In genomic region chr7:5421626-5422323, GRCh38 we compare ENCODE assay signal across 8 cellular contexts. TPM values are rescaled to one million over a fixed set of nuclear protein-coding genes. Genes with fewer than 3 reads are reported as not detected.
DNase-seq lines count a peak whose midpoint lies in the region; ATAC-seq and TF ChIP-seq lines count a peak whose summit lies in the region.

No MANE protein-coding gene starts in this region.

- TF ChIP-seq CTCF in activated B cell treated with CpG ODN at 0.5 μM for 24 hours (IDR thresholded peaks at IDR 0.05) = no peak
- no peak for TF ChIP-seq CTCF in fibroblast of villous mesenchyme (IDR thresholded peaks at IDR 0.05; ENCODE audit: insufficient read depth, low read depth, low read length)
- TF ChIP-seq CTCF in nephron (IDR thresholded peaks at IDR 0.05; ENCODE audit: unreplicated experiment in 3 of 3) = no peak

- POLR2A ChIA-PET in activated B cell treated with CpG ODN at 0.5 μM for 24 hours (lab: Charles Lee) = interaction anchor here (1.3 kb wide), 1 partner anchor 25 kb away, joined by 7 read pairs; no protein-coding TSS in a partner anchor

- H3K36me3 Mint-ChIP-seq in activated B cell treated with CpG ODN at 0.5 μM for 24 hours (ENCODE audit: low read depth) (no peaks in the 10 kb centered on the region), nephron (ENCODE audit: low read depth) (peaks cover 21% of the 10 kb centered on the region)

- H3K4me3 Mint-ChIP-seq in activated B cell treated with CpG ODN at 0.5 μM for 24 hours = peak overlapping the region; percentile 72
- H3K4me3 Mint-ChIP-seq in nephron = peak overlapping the region; percentile 82 to 95 (median 86)

- intact Hi-C loops in activated B cell treated with CpG ODN at 0.5 μM for 24 hours (cut with micrococcal nuclease) = loop anchor here (2.0 to 5.0 kb wide), 3 partner anchors 25 to 271 kb away; no protein-coding TSS in a partner anchor

- ATAC-seq in activated B cell treated with CpG ODN at 0.5 μM for 24 hours (ENCODE audit: low read depth) = no peak

- H3K27ac Mint-ChIP-seq in activated B cell treated with CpG ODN at 0.5 μM for 24 hours = no peak overlapping the region
- H3K27ac Mint-ChIP-seq in nephron = peak overlapping the region; percentile 99 to 100 (median 99)

- H3K4me3 ChIP-seq in fibroblast of villous mesenchyme (ENCODE audit: low read depth, low read length) = peak overlapping the region; percentile 99

- H3K4me1 Mint-ChIP-seq in activated B cell treated with CpG ODN at 0.5 μM for 24 hours (peaks cover 52% of the 10 kb centered on the region), nephron (peaks cover 20% of the 10 kb centered on the region)

- peak; percentile 70 for DNase-seq in COLO668 (lab: John Stamatoyannopoulos, UW; ENCODE audit: unreplicated experiment)
- peak; percentile 72 for DNase-seq in HT1080 (ENCODE audit: low read depth)
- DNase-seq in activated B cell treated with CpG ODN at 0.5 μM for 24 hours = peak; percentile 26
- peak; percentile 93 for DNase-seq in fibroblast of villous mesenchyme (ENCODE audit: low read depth)
- DNase-seq in NCI-H2171 (lab: John Stamatoyannopoulos, UW) = no peak
- no peak for DNase-seq in NCI-H2196 (lab: John Stamatoyannopoulos, UW; ENCODE audit: unreplicated experiment)
- DNase-seq in NCI-H446 treated with DMSO at 0.1 percent for 48 hours (lab: John Stamatoyannopoulos, UW) = no peak

- peaks cover 36% of the 10 kb centered on the region for H3K27me3 Mint-ChIP-seq in activated B cell treated with CpG ODN at 0.5 μM for 24 hours
- no peaks in the 10 kb centered on the region for H3K27me3 Mint-ChIP-seq in nephron (ENCODE audit: low read depth)

- no peaks in the 10 kb centered on the region for H3K9me3 Mint-ChIP-seq in activated B cell treated with CpG ODN at 0.5 μM for 24 hours
- no peaks in the 10 kb centered on the region for H3K9me3 Mint-ChIP-seq in nephron

- CTCF ChIA-PET in activated B cell treated with CpG ODN at 0.5 μM for 24 hours (lab: Charles Lee) = interaction anchor here (2.2 kb wide), 2 partner anchors 25 to 182 kb away, joined by 8 to 9 read pairs; no protein-coding TSS in a partner anchor

RNA-seq across cellular contexts. Expression of gene TNRC18, which starts 1.9 kb away (rescaled TPM):
- total RNA-seq in HT1080 (2014; rRNA removed; shearing (Covaris generic)) = 21.8 and 36.2 TPM in 2 replicates
- 39.0 and 50.3 TPM in 2 replicates for polyA plus RNA-seq in HT1080 (2015; cell fraction: cytosol; rRNA removed)
- 80.9 and 104 TPM in 2 replicates for polyA plus RNA-seq in HT1080 (2015; cell fraction: nucleus; rRNA removed)
- total RNA-seq in activated B cell treated with CpG ODN at 0.5 μM for 24 hours (55.0 and 57.2 TPM in 2 replicates), fibroblast of villous mesenchyme (54.4 and 78.0 TPM in 2 replicates)

Comparison
In these comparisons a context has a peak if more than half of its experiments do, and no peak if none do; other contexts are left out.
1. DNase-seq: peak in COLO668 (single experiment), HT1080 (single experiment), activated B cell treated with CpG ODN at 0.5 μM for 24 hours (single experiment) and fibroblast of villous mesenchyme (single experiment); none in NCI-H2171 (single experiment), NCI-H2196 (single experiment) and NCI-H446 treated with DMSO at 0.1 percent for 48 hours (single experiment).